Comparison of ENCODE assay signal across 9 cellular contexts in the genomic region with DNA sequence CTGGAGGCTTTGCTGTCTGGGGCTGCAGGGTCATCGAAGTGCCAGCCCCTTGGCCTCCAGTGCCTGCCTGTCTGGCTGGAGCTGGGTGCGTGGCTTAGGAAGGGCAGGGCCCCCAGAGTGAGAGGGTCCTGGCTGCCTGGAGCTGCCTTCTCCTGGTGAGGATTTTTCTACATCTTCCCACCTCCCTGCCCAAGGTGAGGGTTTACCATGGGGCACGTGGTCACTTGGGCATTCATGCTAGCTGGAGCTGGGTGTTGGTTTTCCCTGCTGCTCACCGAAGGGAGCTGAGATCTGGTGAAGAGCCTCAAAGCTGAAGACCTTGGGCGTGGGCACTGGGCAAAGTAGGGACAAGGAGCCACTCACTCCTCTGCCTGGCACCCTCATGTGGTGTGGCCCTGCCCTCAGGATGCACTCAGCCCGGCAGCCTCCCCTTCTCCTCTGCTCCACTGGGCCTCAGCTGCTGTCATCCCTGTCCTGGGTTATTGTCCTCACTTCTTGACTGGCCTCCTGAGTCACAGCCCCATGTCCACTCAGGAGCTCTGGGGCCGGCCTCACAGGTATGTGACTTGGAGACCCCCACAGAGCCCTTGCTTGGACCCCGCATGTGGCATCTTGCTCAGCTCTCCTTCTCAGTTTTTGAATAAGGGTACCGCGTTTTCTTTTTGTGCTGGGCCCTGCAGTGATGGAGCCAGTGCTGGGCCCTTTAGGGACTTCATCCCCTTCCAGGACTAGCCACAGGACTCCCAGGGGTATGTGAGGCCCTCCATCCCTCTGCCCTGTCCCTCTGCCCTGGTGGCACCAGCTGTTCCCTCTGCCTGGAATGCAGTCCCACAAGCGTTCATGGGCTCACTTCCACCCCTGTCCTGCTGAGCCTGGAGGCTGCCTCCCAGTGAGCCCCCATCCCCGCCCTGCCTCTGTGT. TPM values are rescaled to one million over a fixed set of nuclear protein-coding genes. Genes with fewer than 3 reads are reported as not detected.
DNase-seq lines count a peak whose midpoint lies in the region; ATAC-seq, FAIRE-seq and TF ChIP-seq lines count a peak whose summit lies in the region.
"Had no signal": no experiment of that assay in that cellular context is flagged by ENCODE, and none has a peak within 500 bp of the region (broad histone marks: within the 10 kb centered on the region; RNA-seq: fewer than 3 reads in every experiment).

No MANE protein-coding gene starts in this region.

- no peak overlapping the region for H2AFZ ChIP-seq in H1 (ENCODE audit: low read length)

- peak overlapping the region; percentile 78; the same call in 1 of the 2 replicates for H3K18ac ChIP-seq in H1 (ENCODE audit: extremely low read depth, low read length)

- H3K4me1 Mint-ChIP-seq in naive B cell = peaks cover 7 to 22% (median 20%) of the 10 kb centered on the region in 3 donors

- H3K36me3 Mint-ChIP-seq in naive B cell = no peaks in the 10 kb centered on the region

- H3K9me3 ChIP-seq in H1 (ENCODE audit: insufficient read depth in 2 of 2, low read depth in 1 of 2, low read length in 1 of 2) = 0 out of 4 replicates have a peak, but pooled peaks cover 0 to 2% of the 10 kb centered on the region in 2 experiments

- peaks cover 0 to 9% (median under 1%) of the 10 kb centered on the region in 4 experiments; a peak in 2 of 8 replicates for H3K36me3 ChIP-seq in H1 (ENCODE audit: control insufficient read depth in 2 of 4, insufficient read depth in 4 of 4, low read length in 3 of 4)

- peak overlapping the region; percentile 95 for H2BK20ac ChIP-seq in H1 (ENCODE audit: low read length)

- H3K23ac ChIP-seq in H1 (ENCODE audit: insufficient read length) = no peak overlapping the region

- H3K14ac ChIP-seq in H1 (ENCODE audit: insufficient read length) = no peak overlapping the region

- H3K4me3 ChIP-seq in LNCaP clone FGC (ENCODE audit: low read depth, low read length) (peak overlapping the region; percentile 78), H1 (ENCODE audit: extremely low read depth in 1 of 4, insufficient read depth in 2 of 4, low read depth in 3 of 4, low read length in 4 of 4) (peak overlapping the region; percentile 48 to 79 (median 61))

- no peak for TF ChIP-seq EP300 in H1 (IDR thresholded peaks at IDR 0.05; ENCODE audit: borderline replicate concordance in 1 of 2, low read depth in 2 of 2, low read length in 2 of 2)

- H3K56ac ChIP-seq in H1 (replicated peaks; ENCODE audit: insufficient read length, low read depth, low read length) = no peak overlapping the region

- no peak overlapping the region for H4K91ac ChIP-seq in H1 (replicated peaks; ENCODE audit: insufficient read length, low read length)

- H2BK120ac ChIP-seq in H1 (replicated peaks; ENCODE audit: low read depth, low read length) = no peak overlapping the region

- H3K4ac ChIP-seq in H1 (replicated peaks; ENCODE audit: insufficient read length, low read depth, low read length) = no peak overlapping the region

- CTCF ChIA-PET in H1 (lab: Charles Lee; ENCODE audit: partially characterized antibody) = interaction anchor here (0.7 to 2.3 kb wide), 10 partner anchors 10 to 102 kb away, joined by 3 to 9 read pairs (median 3); no protein-coding TSS in a partner anchor

- no peaks in the 10 kb centered on the region for H3K27me3 ChIP-seq in H1 (replicated peaks in 1 of 4; ENCODE audit: control insufficient read depth in 3 of 4, extremely low read depth in 1 of 4, insufficient read depth in 3 of 4, low read length in 3 of 4)

- H3K79me2 ChIP-seq in H1 (ENCODE audit: control insufficient read depth in 1 of 2, insufficient read depth in 2 of 2, low read length in 2 of 2) = peaks cover 3 to 47% of the 10 kb centered on the region in 2 experiments

- H3K4me1 ChIP-seq in H1 (replicated peaks in 1 of 4; ENCODE audit: control insufficient read depth in 3 of 4, insufficient read depth in 4 of 4, low read length in 3 of 4) = peaks cover 0 to 14% (median 9%) of the 10 kb centered on the region in 4 experiments; a peak in 5 of 7 replicates

- peak overlapping the region; percentile 76 to 77 for H3K4me2 ChIP-seq in H1 (ENCODE audit: insufficient read depth in 1 of 2, low read depth in 2 of 2, low read length in 2 of 2)

- FAIRE-seq in H1 (lab: Jason Lieb, UNC) = no peak
- FAIRE-seq: G401.6 had no signal

- POLR2A ChIA-PET in H1 (lab: Charles Lee; ENCODE audit: partially characterized antibody) = interaction anchor here (0.6 to 1.4 kb wide), 9 partner anchors 8 to 329 kb away, joined by 3 to 8 read pairs (median 3); no protein-coding TSS in a partner anchor

- peak overlapping the region in 1 of 6 donors; percentile 97 for H3K27ac Mint-ChIP-seq in naive B cell

- H4K20me1 ChIP-seq in H1 (replicated peaks in 1 of 2; ENCODE audit: control insufficient read depth in 1 of 2, insufficient read depth in 2 of 2, low read length in 2 of 2) = peaks cover 27 to 41% of the 10 kb centered on the region in 2 experiments

- no peak for DNase-seq in LNCaP clone FGC (ENCODE audit: low read depth)
- DNase-seq in H1 (ENCODE audit: low read depth in 1 of 2, low spot score in 2 of 2) = no peak
- no peak for DNase-seq in naive B cell
- DNase-seq in SK-N-DZ (ENCODE audit: low spot score) = no peak
- DNase-seq in COLO829 (ENCODE audit: low spot score) = no peak
- DNase-seq in middle frontal gyrus (ENCODE audit: extremely low spot score, low spot score) = no peak

- WGBS in H1 (ENCODE audit: extremely low coverage in 1 of 2, insufficient coverage in 1 of 2, insufficient read length in 1 of 2, insufficient replicate concordance in 2 of 2, low coverage in 1 of 2, low lambda C conversion rate in 2 of 2, missing lambda C conversion rate in 1 of 2), 2 experiments = 77% methylated on average over 12 of the region's 12 CpGs; no CpG with 5 or more reads in 1 of the 2 experiments

- 0 out of 2 replicates have a peak overlapping the region, but pooled peaks have one; percentile 5 for H2BK5ac ChIP-seq in H1 (ENCODE audit: low read depth, low read length)

- H3K23me2 ChIP-seq in H1 (ENCODE audit: low read depth, low read length) = peaks cover 25% of the 10 kb centered on the region; the same call in 1 of the 2 replicates

- peak overlapping the region in 1 of 4 experiments; percentile 32; a peak in 2 of 7 replicates for H3K9ac ChIP-seq in H1 (replicated peaks in 1 of 4; ENCODE audit: extremely low read depth in 1 of 4, low read depth in 3 of 4, low read length in 3 of 4)

- no peak overlapping the region for H4K5ac ChIP-seq in H1 (ENCODE audit: insufficient read length, low read depth, low read length)

- H3K9me3 Mint-ChIP-seq in naive B cell = peaks cover 0 to 2% (median 0%) of the 10 kb centered on the region in 7 donors

- peak overlapping the region; percentile 91 for H3K27ac ChIP-seq in 22Rv1
- H3K27ac ChIP-seq in H1 (ENCODE audit: low read depth, low read length) = no peak overlapping the region

- peaks cover 30% of the 10 kb centered on the region for H3K79me1 ChIP-seq in H1 (ENCODE audit: low read depth, low read length)

- TF ChIP-seq CTCF in 22Rv1 (IDR thresholded peaks at IDR 0.05) (no peak), LNCaP clone FGC (IDR thresholded peaks at IDR 0.05; ENCODE audit: control insufficient read depth, extremely low read depth, insufficient read depth) (no peak), H1 (IDR thresholded peaks at IDR 0.05; ENCODE audit: control extremely low read depth in 1 of 3, insufficient read depth in 1 of 3, low read depth in 1 of 3, low read length in 3 of 3) (no peak)

- ATAC-seq in naive B cell (ENCODE audit: low read depth in 2 of 2) (no peak), HG02981 (IDR thresholded peaks at IDR 0.05; ENCODE audit: unreplicated experiment) (no peak)

- 0 out of 2 replicates have a peak overlapping the region, but pooled peaks have one; percentile 39 for H2AK5ac ChIP-seq in H1 (ENCODE audit: low read depth, low read length)

- peak overlapping the region; percentile 61 for H2BK15ac ChIP-seq in H1 (ENCODE audit: low read length)

- peak overlapping the region in 7 of 8 donors; percentile 49 to 87 (median 76) for H3K4me3 Mint-ChIP-seq in naive B cell

- no peak for TF ChIP-seq RAD21 in H1 (IDR thresholded peaks at IDR 0.05 in 1 of 2, conservative IDR thresholded peaks at IDR 0.05 in 1 of 2; ENCODE audit: low read depth in 2 of 2, low read length in 2 of 2)

- H4K8ac ChIP-seq in H1 (ENCODE audit: extremely low read depth, insufficient read depth, low read length) = no peak overlapping the region

- H2BK12ac ChIP-seq in H1 (ENCODE audit: low read depth, low read length) = peak overlapping the region; percentile 68; the same call in 1 of the 2 replicates

- peaks cover 10 to 74% (median 61%) of the 10 kb centered on the region in 3 donors for H3K27me3 Mint-ChIP-seq in naive B cell

- no peak for TF ChIP-seq POLR2A in H1 (IDR thresholded peaks at IDR 0.05; ENCODE audit: control extremely low read depth in 1 of 2, low read depth in 2 of 2, low read length in 2 of 2)

RNA-seq across cellular contexts. Expression of a gene that starts 1.6 kb away (rescaled TPM):
- total RNA-seq in H1 (2021; fragmentation: NEBNext Ultra II Directional; extraction: Animal tissue kit (Norgen Biotek cat#: 25700)) = 32.3 and 33.8 TPM in 2 replicates
- 9.1 and 15.2 TPM in 2 replicates for polyA plus RNA-seq in H1 (2011; rRNA removed)
- 9.4 TPM for polyA plus RNA-seq in H1 (2011; cell fraction: cytosol; rRNA removed)
- polyA plus RNA-seq in H1 (2011; cell fraction: nucleus; rRNA removed) = 34.9 TPM
- polyA plus RNA-seq in H1 (2012, experiment 1 of 2) = 14.3 to 23.9 TPM (median 20.7 TPM) in 4 replicates
- polyA plus RNA-seq in H1 (2012, experiment 2 of 2) = 13.0 TPM
- 17.1 TPM for polyA plus RNA-seq in H1 (2013, experiment 1 of 2)
- 16.2 TPM for polyA plus RNA-seq in H1 (2013, experiment 2 of 2)
- 4.7 and 5.7 TPM in 2 replicates for polyA minus RNA-seq in H1 (2011; rRNA and poly(A)+ RNA removed)
- 11.5 TPM for polyA minus RNA-seq in H1 (2011; cell fraction: cytosol; rRNA and poly(A)+ RNA removed)
- 11.6 TPM for polyA minus RNA-seq in H1 (2011; cell fraction: nucleus; rRNA and poly(A)+ RNA removed)
- not detected for polyA plus RNA-seq in naive B cell (ENCODE audit: low read depth in 6 of 6)
- 1.6 and 2.8 TPM in 2 replicates for polyA plus RNA-seq in SK-N-DZ (2014; cell fraction: cytosol; rRNA removed)
- 7.4 and 8.4 TPM in 2 replicates for polyA plus RNA-seq in SK-N-DZ (2014; cell fraction: nucleus; rRNA removed)

RNA-seq across cellular contexts. Expression of a gene that starts 58.0 kb away (rescaled TPM):
- total RNA-seq in H1 (2021; fragmentation: NEBNext Ultra II Directional; extraction: Animal tissue kit (Norgen Biotek cat#: 25700)) = 0.04 TPM in 1 of 2 replicates, not detected in the other
- polyA plus RNA-seq in H1 (2011; rRNA removed) (0.05 and 0.06 TPM in 2 replicates), naive B cell (ENCODE audit: low read depth in 6 of 6) (100 to 1,000 TPM in 5 of 6 donors, 10 to 100 TPM in 1; 77.4 to 264 (median 182) TPM)
- polyA plus RNA-seq in H1 (2011; cell fraction: cytosol; rRNA removed) = 0.04 TPM
- polyA plus RNA-seq in H1 (2011; cell fraction: nucleus; rRNA removed) = 0.13 TPM
- polyA plus RNA-seq in H1 (2012, experiment 1 of 2) = 0.13 TPM in 1 of 4 replicates, not detected in the others
- polyA plus RNA-seq in H1 (2012, experiment 2 of 2) = not detected
- 0.04 TPM for polyA plus RNA-seq in H1 (2013, experiment 1 of 2)
- polyA plus RNA-seq in H1 (2013, experiment 2 of 2) = 0.02 TPM
- 0.06 and 0.10 TPM in 2 replicates for polyA minus RNA-seq in H1 (2011; rRNA and poly(A)+ RNA removed)
- polyA minus RNA-seq in H1 (2011; cell fraction: cytosol; rRNA and poly(A)+ RNA removed) = not detected
- 0.20 TPM for polyA minus RNA-seq in H1 (2011; cell fraction: nucleus; rRNA and poly(A)+ RNA removed)
- polyA plus RNA-seq in SK-N-DZ (2014; cell fraction: cytosol; rRNA removed) = 0.10 TPM in 1 of 2 replicates, not detected in the other
- polyA plus RNA-seq in SK-N-DZ (2014; cell fraction: nucleus; rRNA removed) = 0.37 TPM in 1 of 2 replicates, not detected in the other

Comparison
In these comparisons a context has a peak if more than half of its experiments do, and no peak if none do; other contexts are left out.
1. RNA of a gene that starts 1.6 kb away (polyA plus RNA-seq): 9.1 to 34.9 TPM in H1; not detected in naive B cell; every median in the first group is over 10 times any median in the second.
2. RNA of a gene that starts 58.0 kb away (polyA plus RNA-seq): 77.4 to 264 TPM in naive B cell; 0.02 to 0.13 TPM in H1; every median in the first group is over 10 times any median in the second.